ENCODE assay signal across 1 cellular context in genomic region chr16:56866955-56867830, GRCh38.
A peak's percentile ranks its signal among the peaks of the same experiment; 100 is the strongest.
TF ChIP-seq lines count a peak whose summit lies in the region.

No MANE protein-coding gene starts in this region.

TF ChIP-seq in HepG2, 621 proteins besides CTCF, POLR2A, EP300 and RAD21 (continued from another document and continues in another):
- TF ChIP-seq E2F2 (CRISPR knock-in tag; IDR thresholded peaks at IDR 0.05; ENCODE audit: borderline replicate concordance) (no peak), ZNF251 (CRISPR knock-in tag; IDR thresholded peaks at IDR 0.05) (no peak), ARID3A (IDR thresholded peaks at IDR 0.05; ENCODE audit: low read depth, low read length) (peak; percentile 56), ZNF503 (CRISPR knock-in tag; IDR thresholded peaks at IDR 0.05) (0 out of 2 replicates have a peak, but pooled peaks have one; percentile 24), SP2 (CRISPR knock-in tag; IDR thresholded peaks at IDR 0.05) (peak; percentile 7; the same call in 1 of the 2 replicates), MIXL1 (CRISPR knock-in tag; IDR thresholded peaks at IDR 0.05) (peak; percentile 74), ZNF343 (CRISPR knock-in tag; IDR thresholded peaks at IDR 0.05) (no peak), HMGXB4 (CRISPR knock-in tag; IDR thresholded peaks at IDR 0.05; ENCODE audit: borderline replicate concordance in 1 of 2, low read depth in 1 of 2) (peak in 1 of 2 experiments; percentile 29; a peak in 1 of 4 replicates), ZHX2 (IDR thresholded peaks at IDR 0.05; ENCODE audit: low read depth) (no peak), ZHX2 (CRISPR knock-in tag; IDR thresholded peaks at IDR 0.05; ENCODE audit: borderline replicate concordance) (0 out of 2 replicates have a peak, but pooled peaks have one; percentile 37), ZNF768 (CRISPR knock-in tag; IDR thresholded peaks at IDR 0.05) (peak; percentile 26; the same call in 1 of the 2 replicates), NCOR1 (IDR thresholded peaks at IDR 0.05; ENCODE audit: borderline replicate concordance, low read length) (no peak), NR2F6 (IDR thresholded peaks at IDR 0.05) (no peak), NR2F6 (CRISPR knock-in tag; IDR thresholded peaks at IDR 0.05) (0 out of 2 replicates have a peak, but pooled peaks have one; percentile 9), ZBTB1 (CRISPR knock-in tag; IDR thresholded peaks at IDR 0.05; ENCODE audit: borderline replicate concordance) (no peak), SRSF4 (IDR thresholded peaks at IDR 0.05; ENCODE audit: low read depth, low read length, poor library complexity, severe bottlenecking) (no peak), ZNF770 (CRISPR knock-in tag; IDR thresholded peaks at IDR 0.05) (peak; percentile 72; the same call in 1 of the 2 replicates), ZNF792 (CRISPR knock-in tag; IDR thresholded peaks at IDR 0.05) (no peak), STAG1 (CRISPR knock-in tag; IDR thresholded peaks at IDR 0.05) (peak; percentile 75), ZNF574 (CRISPR knock-in tag; IDR thresholded peaks at IDR 0.05) (0 out of 2 replicates have a peak, but pooled peaks have one; percentile 29), NR3C1 (CRISPR knock-in tag; IDR thresholded peaks at IDR 0.05) (0 out of 2 replicates have a peak, but pooled peaks have one; percentile 35), MIER3 (CRISPR knock-in tag; IDR thresholded peaks at IDR 0.05; ENCODE audit: borderline replicate concordance) (no peak), ZKSCAN8 (CRISPR knock-in tag; IDR thresholded peaks at IDR 0.05; ENCODE audit: borderline replicate concordance) (no peak), HOXA9 (CRISPR knock-in tag; IDR thresholded peaks at IDR 0.05; ENCODE audit: borderline replicate concordance) (peak; percentile 21; the same call in 1 of the 2 replicates), ZNF335 (CRISPR knock-in tag; IDR thresholded peaks at IDR 0.05) (0 out of 2 replicates have a peak, but pooled peaks have one; percentile 24), JUND (CRISPR knock-in tag; IDR thresholded peaks at IDR 0.05) (no peak), GABPB1 (CRISPR knock-in tag; IDR thresholded peaks at IDR 0.05) (0 out of 2 replicates have a peak, but pooled peaks have one; percentile 19), ZBTB26 (CRISPR knock-in tag; IDR thresholded peaks at IDR 0.05; ENCODE audit: borderline replicate concordance) (no peak), ARID4A (CRISPR knock-in tag; IDR thresholded peaks at IDR 0.05; ENCODE audit: borderline replicate concordance) (peak; percentile 31; the same call in 1 of the 2 replicates), MAF1 (CRISPR knock-in tag; IDR thresholded peaks at IDR 0.05; ENCODE audit: borderline replicate concordance) (0 out of 2 replicates have a peak, but pooled peaks have one; percentile 34), ZNF430 (CRISPR knock-in tag; IDR thresholded peaks at IDR 0.05) (peak; percentile 61; the same call in 1 of the 2 replicates)
